Comparison of ENCODE assay signal across 28 cellular contexts in the genomic region with DNA sequence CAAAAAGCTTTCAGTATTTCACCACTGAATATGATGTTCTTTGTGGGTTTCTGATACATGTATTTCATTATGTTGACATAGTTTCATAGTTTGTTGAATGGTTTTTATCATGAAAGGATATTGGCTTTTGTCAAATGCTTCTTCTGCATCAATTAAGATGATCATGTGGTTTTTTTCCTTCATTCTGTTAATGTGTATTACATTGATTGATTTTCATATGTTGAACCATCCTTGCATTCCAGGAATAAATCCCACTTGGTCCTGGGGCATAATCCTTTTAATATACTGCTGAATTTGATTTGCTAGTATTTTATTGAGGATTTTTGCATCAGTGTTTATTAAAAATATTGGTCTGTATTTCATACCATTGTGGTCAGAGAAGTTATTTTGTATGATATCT.
"Had no signal": no experiment of that assay in that cellular context is flagged by ENCODE, and none has a peak within 500 bp of the region (broad histone marks: within the 10 kb centered on the region; RNA-seq: fewer than 3 reads in every experiment).

No MANE protein-coding gene starts in this region.

- H3K27ac Mint-ChIP-seq: stimulated activated effector memory CD8-positive, alpha-beta T cell treated with anti-CD3 and anti-CD28 coated beads, Interleukin-12 subunit alpha, Interleukin-12 subunit beta, amount 100 ng/mL, for 72 hours; stimulated activated memory B cell treated with anti-CD40 and anti-IgM and Interleukin-4, amounts not matched to agents 10 μg/mL and 1 μg/mL and 100 μg/mL, for 72 hours; stimulated activated naive B cell treated with anti-CD40 and anti-IgM and Interleukin-4, amounts not matched to agents 10 μg/mL and 1 μg/mL and 100 μg/mL, for 72 hours; stimulated activated naive CD8-positive, alpha-beta T cell treated with anti-CD3 and anti-CD28 coated beads, Interleukin-15, Interleukin-2, amounts not matched to agents 100 ng/mL and 50 ng/mL, for 24 hours; type B pancreatic cell had no signal

- H3K4me3 Mint-ChIP-seq: stimulated activated effector memory CD8-positive, alpha-beta T cell treated with anti-CD3 and anti-CD28 coated beads, Interleukin-12 subunit alpha, Interleukin-12 subunit beta, amount 100 ng/mL, for 72 hours; stimulated activated memory B cell treated with anti-CD40 and anti-IgM and Interleukin-4, amounts not matched to agents 10 μg/mL and 1 μg/mL and 100 μg/mL, for 72 hours; stimulated activated naive B cell treated with anti-CD40 and anti-IgM and Interleukin-4, amounts not matched to agents 10 μg/mL and 1 μg/mL and 100 μg/mL, for 72 hours; stimulated activated naive CD8-positive, alpha-beta T cell treated with anti-CD3 and anti-CD28 coated beads, Interleukin-15, Interleukin-2, amounts not matched to agents 100 ng/mL and 50 ng/mL, for 24 hours; type B pancreatic cell had no signal

- H3K9me3 Mint-ChIP-seq: type B pancreatic cell had no signal

- H3K9me3 ChIP-seq: testis, thyroid gland, vagina had no signal

- ATAC-seq: stimulated activated effector memory CD8-positive, alpha-beta T cell treated with anti-CD3 and anti-CD28 coated beads, Interleukin-12 subunit alpha, Interleukin-12 subunit beta, amount 100 ng/mL, for 72 hours; stimulated activated memory B cell treated with anti-CD40 and anti-IgM and Interleukin-4, amounts not matched to agents 10 μg/mL and 1 μg/mL and 100 μg/mL, for 72 hours; stimulated activated naive B cell treated with anti-CD40 and anti-IgM and Interleukin-4, amounts not matched to agents 10 μg/mL and 1 μg/mL and 100 μg/mL, for 72 hours; stimulated activated naive CD8-positive, alpha-beta T cell treated with anti-CD3 and anti-CD28 coated beads, Interleukin-15, Interleukin-2, amounts not matched to agents 100 U/mL and 50 U/mL, for 24 hours; upper lobe of right lung had no signal

- H3K27ac ChIP-seq: stomach, suprapubic skin, testis, thoracic aorta, thyroid gland, tibial artery, tibial nerve, transverse colon, upper lobe of left lung, upper lobe of right lung, uterus, vagina had no signal

- H3K4me3 ChIP-seq: stomach, suprapubic skin, testis, thoracic aorta, thyroid gland, tibial artery, tibial nerve, transverse colon, upper lobe of left lung, upper lobe of right lung, uterus, vagina had no signal

- H3K36me3 ChIP-seq: stomach, suprapubic skin, thoracic aorta, thyroid gland, tibial artery, tibial nerve, transverse colon, upper lobe of left lung, upper lobe of right lung, uterus, vagina had no signal

- H3K4me1 ChIP-seq: stomach, suprapubic skin, testis, thyroid gland, tibial artery, tibial nerve, transverse colon, upper lobe of left lung, upper lobe of right lung, uterus, vagina had no signal

- H3K27me3 ChIP-seq: testis, thyroid gland, uterus, vagina had no signal

- FAIRE-seq: urothelium cell line had no signal

- DNase-seq: stimulated activated CD4-positive, alpha-beta T cell treated with anti-CD3 and anti-CD28 coated beads, Interleukin-2, amount 100 ng/mL, for 48 hours; stimulated activated CD4-positive, alpha-beta T cell treated with anti-CD3 and anti-CD28 coated beads, Interleukin-4, amount 100 ng/mL, for 1 hour; stimulated activated CD4-positive, alpha-beta T cell treated with anti-CD3 and anti-CD28 coated beads, Interleukin-4, amount 100 ng/mL, for 24 hours; stimulated activated CD4-positive, alpha-beta T cell treated with anti-CD3 and anti-CD28 coated beads, Interleukin-4, amount 100 ng/mL, for 4 hours; stimulated activated CD8-positive, alpha-beta memory T cell treated with anti-CD3 and anti-CD28 coated beads, Interleukin-4, amount 100 ng/mL, for 48 hours; stimulated activated naive B cell treated with anti-CD40 and anti-IgM and Interleukin-4, amounts not matched to agents 10 μg/mL and 1 μg/mL and 100 μg/mL, for 72 hours; stimulated activated naive CD4-positive, alpha-beta T cell; stimulated activated naive CD4-positive, alpha-beta T cell treated with Interleukin-2 at 50 U/mL for 16 hours; stimulated activated naive CD8-positive, alpha-beta T cell treated with anti-CD3 and anti-CD28 coated beads, Interleukin-15, Interleukin-2, amounts not matched to agents 100 U/mL and 50 U/mL, for 24 hours; stomach; substantia nigra; testis; thyroid gland; tibial artery; transverse colon; trophoblast cell; upper lobe of left lung; upper lobe of right lung; uterus had no signal

- H3K4me1 Mint-ChIP-seq: stimulated activated effector memory CD8-positive, alpha-beta T cell treated with anti-CD3 and anti-CD28 coated beads, Interleukin-12 subunit alpha, Interleukin-12 subunit beta, amount 100 ng/mL, for 72 hours; stimulated activated memory B cell treated with anti-CD40 and anti-IgM and Interleukin-4, amounts not matched to agents 10 μg/mL and 1 μg/mL and 100 μg/mL, for 72 hours had no signal
